In genomic region chr18:79620586-79621165, GRCh38 we compare ENCODE assay signal across 18 cellular contexts. TPM values are rescaled to one million over a fixed set of nuclear protein-coding genes. Genes with fewer than 3 reads are reported as not detected.
DNase-seq lines count a peak whose midpoint lies in the region; ATAC-seq and TF ChIP-seq lines count a peak whose summit lies in the region.
"Had no signal": no experiment of that assay in that cellular context is flagged by ENCODE, and none has a peak within 500 bp of the region (broad histone marks: within the 10 kb centered on the region; RNA-seq: fewer than 3 reads in every experiment).

No MANE protein-coding gene starts in this region.

- no peak for TF ChIP-seq EP300 in sigmoid colon (IDR thresholded peaks at IDR 0.05)

- H3K4me3 ChIP-seq in sigmoid colon = no peak overlapping the region
- H3K4me3 ChIP-seq: A549, GM23248 had no signal

- 80 to 82% methylated on average over 19 of the region's 19 CpGs for WGBS in sigmoid colon, 2 donors

- no peak overlapping the region for H3K4me3 Mint-ChIP-seq in glutamatergic neuron (ENCODE audit: unreplicated experiment)
- H3K4me3 Mint-ChIP-seq in activated CD4-positive, alpha-beta T cell treated with anti-CD3 and anti-CD28 coated beads, Interleukin-2, amount 10 ng/mL, durations not matched to agents 24 days and 14 days = no peak overlapping the region
- H3K4me3 Mint-ChIP-seq: CD4-positive, alpha-beta memory T cell had no signal

- H3K27me3 ChIP-seq in sigmoid colon = peaks cover 0 to 3% (median 0%) of the 10 kb centered on the region in 3 donors

- no peaks in the 10 kb centered on the region for H3K36me3 Mint-ChIP-seq in glutamatergic neuron (ENCODE audit: unreplicated experiment)
- H3K36me3 Mint-ChIP-seq in activated CD4-positive, alpha-beta T cell treated with anti-CD3 and anti-CD28 coated beads, Interleukin-2, amount 10 ng/mL, durations not matched to agents 24 days and 14 days (ENCODE audit: low read depth) = no peaks in the 10 kb centered on the region
- H3K36me3 Mint-ChIP-seq: CD4-positive, alpha-beta memory T cell had no signal

- no peaks in the 10 kb centered on the region for H3K36me3 ChIP-seq in sigmoid colon

- intact Hi-C loops in left cardiac atrium (cut with DNase I) (no loop called here), Right ventricle myocardium inferior (cut with DNase I) (no loop called here), sigmoid colon (cut with DNase I) (no loop called here)
- intact Hi-C loops in activated CD4-positive, alpha-beta T cell treated with anti-CD3 and anti-CD28 coated beads, Interleukin-2, amount 10 ng/mL, durations not matched to agents 24 days and 14 days (cut with micrococcal nuclease) = no loop called here

- H3K9me3 Mint-ChIP-seq in glutamatergic neuron (ENCODE audit: unreplicated experiment) = peaks cover 3% of the 10 kb centered on the region
- H3K9me3 Mint-ChIP-seq in activated CD4-positive, alpha-beta T cell treated with anti-CD3 and anti-CD28 coated beads, Interleukin-2, amount 10 ng/mL, durations not matched to agents 24 days and 14 days = no peaks in the 10 kb centered on the region
- H3K9me3 Mint-ChIP-seq: CD4-positive, alpha-beta memory T cell had no signal

- TF ChIP-seq CTCF in glutamatergic neuron (IDR thresholded peaks at IDR 0.05; ENCODE audit: partially characterized antibody, unreplicated experiment) (no peak), sigmoid colon (IDR thresholded peaks at IDR 0.05) (no peak)

- H3K27ac Mint-ChIP-seq in glutamatergic neuron (ENCODE audit: unreplicated experiment) = no peak overlapping the region
- no peak overlapping the region for H3K27ac Mint-ChIP-seq in activated CD4-positive, alpha-beta T cell treated with anti-CD3 and anti-CD28 coated beads, Interleukin-2, amount 10 ng/mL, durations not matched to agents 24 days and 14 days
- H3K27ac Mint-ChIP-seq: CD4-positive, alpha-beta memory T cell had no signal

- peaks cover 2% of the 10 kb centered on the region for H3K4me1 Mint-ChIP-seq in glutamatergic neuron (ENCODE audit: low read depth, unreplicated experiment)
- peaks cover 6% of the 10 kb centered on the region for H3K4me1 Mint-ChIP-seq in activated CD4-positive, alpha-beta T cell treated with anti-CD3 and anti-CD28 coated beads, Interleukin-2, amount 10 ng/mL, durations not matched to agents 24 days and 14 days

- ATAC-seq in left cardiac atrium (no peak), Right ventricle myocardium inferior (no peak)
- ATAC-seq: A549 had no signal

- DNase-seq in left cardiac atrium (peak; percentile 4), Right ventricle myocardium inferior (ENCODE audit: missing footprints) (no peak), glutamatergic neuron (peak; percentile 13), sigmoid colon (peak; percentile 66), retina (no peak), NOMO-1 treated with DMSO at 0.1 percent for 48 hours (lab: John Stamatoyannopoulos, UW; ENCODE audit: unreplicated experiment) (no peak)
- DNase-seq in activated CD4-positive, alpha-beta T cell treated with anti-CD3 and anti-CD28 coated beads, Interleukin-2, amount 10 ng/mL, durations not matched to agents 24 days and 14 days = no peak
- DNase-seq: AML-193; CD4-positive, alpha-beta memory T cell; DMS153; DMS79; GDM1; GM23248; HCEC 1CT had no signal

- TF ChIP-seq POLR2A in sigmoid colon (IDR thresholded peaks at IDR 0.05) = no peak

- no peak overlapping the region for H3K27ac ChIP-seq in sigmoid colon
- H3K27ac ChIP-seq: 22Rv1, A549, C4-2B, GM23248, HL-60 had no signal

- no peaks in the 10 kb centered on the region for H3K9me3 ChIP-seq in sigmoid colon
- H3K9me3 ChIP-seq: A549 had no signal

- peaks cover 0 to 7% (median 3%) of the 10 kb centered on the region in 4 donors for H3K4me1 ChIP-seq in sigmoid colon
- H3K4me1 ChIP-seq: A549 had no signal

- peaks cover 2% of the 10 kb centered on the region for H3K27me3 Mint-ChIP-seq in glutamatergic neuron (ENCODE audit: unreplicated experiment)
- H3K27me3 Mint-ChIP-seq in activated CD4-positive, alpha-beta T cell treated with anti-CD3 and anti-CD28 coated beads, Interleukin-2, amount 10 ng/mL, durations not matched to agents 24 days and 14 days = peaks cover 2% of the 10 kb centered on the region

RNA-seq across cellular contexts. Expression of gene CTDP1, which starts 58.9 kb away (rescaled TPM):
- total RNA-seq in left cardiac atrium (10 to 100 TPM in 1 of 2 donors, 1 to 10 TPM in 1; 9.7 to 11.7 TPM), Right ventricle myocardium inferior (8.4 TPM), glutamatergic neuron (ENCODE audit: unreplicated experiment) (34.8 TPM), sigmoid colon (10 to 100 TPM; 11.1 to 14.7 (median 12.6) TPM)
- polyA plus RNA-seq in sigmoid colon = 10 to 100 TPM; 15.6 to 25.9 (median 22.3) TPM
- 41.2 and 45.5 TPM in 2 replicates for total RNA-seq in activated CD4-positive, alpha-beta T cell treated with anti-CD3 and anti-CD28 coated beads, Interleukin-2, amount 10 ng/mL, durations not matched to agents 24 days and 14 days

Comparison
In these comparisons a context has a peak if more than half of its experiments do, and no peak if none do; other contexts are left out.
1. DNase-seq: peak in left cardiac atrium (single experiment), glutamatergic neuron (single experiment) and sigmoid colon (single experiment); none in Right ventricle myocardium inferior (single experiment), retina (single experiment), activated CD4-positive, alpha-beta T cell treated with anti-CD3 and anti-CD28 coated beads, Interleukin-2, amount 10 ng/mL, durations not matched to agents 24 days and 14 days (single experiment) and NOMO-1 treated with DMSO at 0.1 percent for 48 hours (single experiment).